17 cellular contexts compared by ENCODE assay signal in the genomic region with DNA sequence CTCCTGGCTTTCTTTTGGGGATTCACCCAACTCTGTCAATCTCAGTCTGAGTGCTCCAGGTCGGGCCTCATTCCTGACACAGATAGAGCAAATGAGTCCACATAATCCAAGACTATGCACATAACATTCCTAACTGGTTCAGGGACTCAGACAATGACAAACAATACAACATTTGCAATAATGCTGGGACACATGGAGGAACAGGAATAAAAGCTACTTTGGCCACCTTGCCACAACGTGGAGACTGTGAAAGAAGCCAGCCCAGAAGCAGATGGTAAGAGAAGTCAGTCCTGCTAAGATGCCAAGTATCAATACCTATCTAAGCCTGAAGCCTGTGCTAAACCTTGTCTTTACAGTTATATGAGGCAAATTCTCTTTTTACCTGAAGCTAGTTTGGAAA. TPM values are rescaled to one million over a fixed set of nuclear protein-coding genes. Genes with fewer than 3 reads are reported as not detected.
A peak's percentile ranks its signal among the peaks of the same experiment; 100 is the strongest.
DNase-seq lines count a peak whose midpoint lies in the region; ATAC-seq and TF ChIP-seq lines count a peak whose summit lies in the region.
"Had no signal": no experiment of that assay in that cellular context is flagged by ENCODE, and none has a peak within 500 bp of the region (broad histone marks: within the 10 kb centered on the region; RNA-seq: fewer than 3 reads in every experiment).

No MANE protein-coding gene starts in this region.

- no peaks in the 10 kb centered on the region for H3K27me3 ChIP-seq in body of pancreas
- H3K27me3 ChIP-seq: BLaER1 treated with 17β-estradiol and CSF1 and Interleukin-3, amounts not matched to agents 10 nM and 100 nM had no signal

- no peaks in the 10 kb centered on the region for H3K9me3 ChIP-seq in body of pancreas

- no peaks in the 10 kb centered on the region for H3K27me3 Mint-ChIP-seq in activated CD4-positive, alpha-beta T cell treated with anti-CD3 and anti-CD28 coated beads for 36 hours
- no peaks in the 10 kb centered on the region for H3K27me3 Mint-ChIP-seq in activated T-helper 17 cell treated with anti-CD3 and anti-CD28 coated beads, Interleukin-2, amount 50 U/mL, for 72 hours
- no peaks in the 10 kb centered on the region for H3K27me3 Mint-ChIP-seq in naive thymus-derived CD8-positive, alpha-beta T cell

- POLR2A ChIA-PET in activated CD4-positive, alpha-beta T cell treated with anti-CD3 and anti-CD28 coated beads for 36 hours (lab: Charles Lee) = no interaction called here
- POLR2A ChIA-PET in naive thymus-derived CD8-positive, alpha-beta T cell (lab: Charles Lee) = interaction anchor here (0.7 to 1.6 kb wide), 2 partner anchors 39 to 52 kb away, joined by 6 to 7 read pairs; partner anchors contain the start of gene GLG1

- H3K27ac Mint-ChIP-seq in activated CD4-positive, alpha-beta T cell treated with anti-CD3 and anti-CD28 coated beads for 36 hours = peak overlapping the region; percentile 39
- no peak overlapping the region for H3K27ac Mint-ChIP-seq in activated T-helper 17 cell treated with anti-CD3 and anti-CD28 coated beads, Interleukin-2, amount 50 U/mL, for 72 hours
- H3K27ac Mint-ChIP-seq in naive thymus-derived CD8-positive, alpha-beta T cell = peak overlapping the region in 7 of 10 donors; percentile 43 to 93 (median 67)

- no peaks in the 10 kb centered on the region for H3K36me3 ChIP-seq in body of pancreas (replicated peaks in 1 of 2; ENCODE audit: insufficient read depth in 1 of 2, low read depth in 2 of 2)

- in situ Hi-C loops in G401 (cut with HindIII; ENCODE audit: low sequenced_read_pairs) = no loop called here

- ATAC-seq in activated CD4-positive, alpha-beta T cell treated with anti-CD3 and anti-CD28 coated beads for 36 hours = no peak
- ATAC-seq in activated T-helper 17 cell treated with anti-CD3 and anti-CD28 coated beads, Interleukin-2, amount 50 U/mL, for 72 hours (replicated peaks) = no peak
- ATAC-seq in naive thymus-derived CD8-positive, alpha-beta T cell = no peak
- ATAC-seq in body of pancreas (no peak), HG02973 (IDR thresholded peaks at IDR 0.05; ENCODE audit: unreplicated experiment) (no peak)
- ATAC-seq: Right ventricle myocardium inferior had no signal

- peaks cover 64% of the 10 kb centered on the region for H3K4me1 ChIP-seq in body of pancreas

- no peak overlapping the region for H3K4me3 ChIP-seq in body of pancreas
- H3K4me3 ChIP-seq: BLaER1 treated with 17β-estradiol and CSF1 and Interleukin-3, amounts not matched to agents 10 nM and 100 nM had no signal

- H3K4me3 Mint-ChIP-seq in activated CD4-positive, alpha-beta T cell treated with anti-CD3 and anti-CD28 coated beads for 36 hours = peak overlapping the region; percentile 7
- peak overlapping the region; percentile 38 for H3K4me3 Mint-ChIP-seq in activated T-helper 17 cell treated with anti-CD3 and anti-CD28 coated beads, Interleukin-2, amount 50 U/mL, for 72 hours
- peak overlapping the region in 5 of 10 donors; percentile 18 to 48 (median 36) for H3K4me3 Mint-ChIP-seq in naive thymus-derived CD8-positive, alpha-beta T cell

- peaks cover 82% of the 10 kb centered on the region for H3K4me1 Mint-ChIP-seq in activated CD4-positive, alpha-beta T cell treated with anti-CD3 and anti-CD28 coated beads for 36 hours
- peaks cover 40% of the 10 kb centered on the region for H3K4me1 Mint-ChIP-seq in activated T-helper 17 cell treated with anti-CD3 and anti-CD28 coated beads, Interleukin-2, amount 50 U/mL, for 72 hours
- peaks cover 41 to 90% (median 85%) of the 10 kb centered on the region in 4 donors for H3K4me1 Mint-ChIP-seq in naive thymus-derived CD8-positive, alpha-beta T cell

- WGBS in body of pancreas, 2 donors = 81% methylated on average over 2 of the region's 2 CpGs

- no peak for DNase-seq in activated CD4-positive, alpha-beta T cell treated with anti-CD3 and anti-CD28 coated beads for 36 hours
- no peak for DNase-seq in activated CD4-positive, alpha-beta T cell treated with anti-CD3 and anti-CD28 coated beads, Interleukin-2, amount 50 U/mL, for 4 hours
- DNase-seq in G401 (ENCODE audit: low spot score) = peak; percentile 81
- no peak for DNase-seq in naive thymus-derived CD8-positive, alpha-beta T cell
- no peak for DNase-seq in body of pancreas
- DNase-seq in iPS-NIHi11 (ENCODE audit: low spot score) = no peak
- DNase-seq: COR-L47, KG1, NCI-H1436 treated with DMSO at 0.1 percent for 48 hours, NCI-H2029 treated with DMSO at 0.1 percent for 48 hours, NCI-H2171 treated with DMSO at 0.1 percent for 48 hours, NCI-H510A, NCI-H774 had no signal

- CTCF ChIA-PET in activated CD4-positive, alpha-beta T cell treated with anti-CD3 and anti-CD28 coated beads for 36 hours (lab: Charles Lee) = interaction anchor here (1.2 to 1.4 kb wide), 2 partner anchors 10 to 12 kb away, joined by 3 to 5 read pairs; no protein-coding TSS in a partner anchor

- H3K9me3 Mint-ChIP-seq in activated CD4-positive, alpha-beta T cell treated with anti-CD3 and anti-CD28 coated beads for 36 hours (ENCODE audit: low read depth) = no peaks in the 10 kb centered on the region
- H3K9me3 Mint-ChIP-seq in activated T-helper 17 cell treated with anti-CD3 and anti-CD28 coated beads, Interleukin-2, amount 50 U/mL, for 72 hours = no peaks in the 10 kb centered on the region
- no peaks in the 10 kb centered on the region for H3K9me3 Mint-ChIP-seq in naive thymus-derived CD8-positive, alpha-beta T cell

- intact Hi-C loops in activated CD4-positive, alpha-beta T cell treated with anti-CD3 and anti-CD28 coated beads for 36 hours (cut with DNase I, micrococcal nuclease) = no loop called here
- intact Hi-C loops in body of pancreas (cut with DNase I) = no loop called here

- no peak for TF ChIP-seq POLR2A in body of pancreas (IDR thresholded peaks at IDR 0.05)

- peaks cover 22% of the 10 kb centered on the region for H3K36me3 Mint-ChIP-seq in activated CD4-positive, alpha-beta T cell treated with anti-CD3 and anti-CD28 coated beads for 36 hours (ENCODE audit: low read depth)
- H3K36me3 Mint-ChIP-seq in activated T-helper 17 cell treated with anti-CD3 and anti-CD28 coated beads, Interleukin-2, amount 50 U/mL, for 72 hours (ENCODE audit: low read depth) = peaks cover 13% of the 10 kb centered on the region
- H3K36me3 Mint-ChIP-seq in naive thymus-derived CD8-positive, alpha-beta T cell = peaks cover 0 to 19% (median 2%) of the 10 kb centered on the region in 3 donors

- no peak for TF ChIP-seq CTCF in body of pancreas (IDR thresholded peaks at IDR 0.05)

- H3K27ac ChIP-seq in body of pancreas = no peak overlapping the region

RNA-seq across cellular contexts. Expression of gene GLG1, which starts 39.0 kb away (rescaled TPM):
- total RNA-seq in activated CD4-positive, alpha-beta T cell treated with anti-CD3 and anti-CD28 coated beads for 36 hours = 10 to 100 TPM; 66.3 to 68.3 TPM
- total RNA-seq in G401 (2014; rRNA removed; shearing (Covaris generic)) = 47.3 and 78.4 TPM in 2 replicates
- total RNA-seq in activated T-helper 17 cell treated with anti-CD3 and anti-CD28 coated beads, Interleukin-2, amount 50 U/mL, for 72 hours = 10 to 100 TPM; 62.6 to 74.1 TPM
- total RNA-seq in naive thymus-derived CD8-positive, alpha-beta T cell = 100 to 1,000 TPM; 192 to 195 TPM
- 100 to 1,000 TPM; 137 to 210 (median 164) TPM for polyA plus RNA-seq in naive thymus-derived CD8-positive, alpha-beta T cell
- total RNA-seq in body of pancreas = 100 to 1,000 TPM; 103 to 144 TPM
